Comparison of ENCODE assay signal across 17 cellular contexts in genomic region chr11:117857734-117858369, GRCh38. TPM values are rescaled to one million over a fixed set of nuclear protein-coding genes. Genes with fewer than 3 reads are reported as not detected.
"Had no signal": no experiment of that assay in that cellular context is flagged by ENCODE, and none has a peak within 500 bp of the region (broad histone marks: within the 10 kb centered on the region; RNA-seq: fewer than 3 reads in every experiment).

No MANE protein-coding gene starts in this region.

- DNase-seq: activated CD4-positive, alpha-beta T cell treated with anti-CD3 and anti-CD28 coated beads, Interleukin-2, amount 50 U/mL, for 1 hour; activated T-cell treated with anti-CD3 and anti-CD28 coated beads, Interleukin-2, amount 50 U/mL, for 1 hour; central memory CD4-positive, alpha-beta T cell; cortex of kidney; effector CD8-positive, alpha-beta T cell; foreskin fibroblast; mammary epithelial cell; naive thymus-derived CD4-positive, alpha-beta T cell; stimulated activated naive CD8-positive, alpha-beta T cell treated with anti-CD3 and anti-CD28 coated beads, Interleukin-15, Interleukin-2, amounts not matched to agents 100 U/mL and 50 U/mL, for 24 hours; SW 1271; upper lobe of left lung had no signal

- H3K27ac Mint-ChIP-seq: naive thymus-derived CD4-positive, alpha-beta T cell; T-helper 2 cell treated with Interferon-gamma antibody and Interleukin-4, amounts not matched to agents 5 μg/mL and 100 μg/mL, for 36 hours had no signal

- H3K27me3 ChIP-seq: neutrophil, SJSA1, upper lobe of left lung had no signal

- H3K9me3 ChIP-seq: neutrophil, SJSA1, upper lobe of left lung had no signal

- H3K4me1 Mint-ChIP-seq: activated naive CD4-positive, alpha-beta T cell treated with anti-CD3 and anti-CD28 coated beads, Interleukin-2, amount 50 U/mL, for 24 hours had no signal

- H3K4me3 ChIP-seq: SJSA1, smooth muscle cell, upper lobe of left lung had no signal

- H3K4me3 Mint-ChIP-seq: activated naive CD4-positive, alpha-beta T cell treated with anti-CD3 and anti-CD28 coated beads, Interleukin-2, amount 50 U/mL, for 24 hours; naive thymus-derived CD4-positive, alpha-beta T cell; T-helper 2 cell treated with Interferon-gamma antibody and Interleukin-4, amounts not matched to agents 5 μg/mL and 100 μg/mL, for 36 hours had no signal

- H3K27ac ChIP-seq: neutrophil, SJSA1, upper lobe of left lung had no signal

- ATAC-seq: naive thymus-derived CD4-positive, alpha-beta T cell; right cardiac atrium; stimulated activated naive CD8-positive, alpha-beta T cell treated with anti-CD3 and anti-CD28 coated beads, Interleukin-15, Interleukin-2, amounts not matched to agents 100 U/mL and 50 U/mL, for 24 hours had no signal

- H3K36me3 ChIP-seq: neutrophil, SJSA1, upper lobe of left lung had no signal

RNA-seq across cellular contexts. Expression of gene FXYD2, which starts 33.3 kb away (rescaled TPM):
- total RNA-seq: mammary epithelial cell, SJSA1, smooth muscle cell had no signal
